Comparison of ENCODE assay signal across 22 cellular contexts in the genomic region with DNA sequence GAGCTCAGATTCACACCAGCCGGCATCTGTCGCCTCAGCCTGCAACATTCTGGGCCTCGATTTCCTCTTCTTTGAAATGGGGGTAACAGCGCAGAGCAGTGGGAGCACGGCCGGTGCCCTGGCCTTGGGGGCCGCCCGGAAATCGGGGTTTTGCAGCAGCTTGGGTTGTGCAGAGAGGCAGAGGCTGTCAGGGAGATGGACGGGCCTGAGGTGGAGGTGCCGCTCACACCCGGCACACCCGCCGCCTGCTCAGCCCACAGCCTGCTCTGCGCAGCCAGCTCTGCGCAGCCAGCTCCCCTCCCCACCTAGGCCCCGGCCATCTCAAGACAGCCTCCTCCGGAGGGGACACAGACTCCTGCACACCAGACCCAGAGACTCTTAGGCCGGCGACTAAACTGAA.
"Had no signal": no experiment of that assay in that cellular context is flagged by ENCODE, and none has a peak within 500 bp of the region (broad histone marks: within the 10 kb centered on the region; RNA-seq: fewer than 3 reads in every experiment).

No MANE protein-coding gene starts in this region.

- ATAC-seq: foreskin keratinocyte; gastroesophageal sphincter; heart left ventricle; left colon; lower lobe of right lung; pancreas; sciatic nerve; stimulated activated memory B cell treated with anti-CD40 and anti-IgM and Interleukin-4, amounts not matched to agents 10 μg/mL and 1 μg/mL and 100 μg/mL, for 72 hours; stimulated activated naive CD8-positive, alpha-beta T cell treated with anti-CD3 and anti-CD28 coated beads, Interleukin-15, Interleukin-2, amounts not matched to agents 100 U/mL and 50 U/mL, for 24 hours had no signal

- H3K4me1 ChIP-seq: colonic mucosa, pancreas had no signal

- H3K4me3 ChIP-seq: colonic mucosa, esophagus muscularis mucosa, gastroesophageal sphincter, heart left ventricle, hepatocyte, left ventricle myocardium inferior, lower lobe of right lung, pancreas, right atrium auricular region, smooth muscle cell, testis, tibial artery had no signal

- H3K27me3 ChIP-seq: colonic mucosa, esophagus muscularis mucosa, foreskin keratinocyte, gastroesophageal sphincter, heart left ventricle, hepatocyte, pancreas, right atrium auricular region, testis, tibial artery had no signal

- H3K9me3 ChIP-seq: colonic mucosa, esophagus muscularis mucosa, gastroesophageal sphincter, heart left ventricle, left ventricle myocardium inferior, lower lobe of right lung, pancreas, right atrium auricular region, testis, tibial artery had no signal

- H3K27ac ChIP-seq: colonic mucosa, esophagus muscularis mucosa, foreskin keratinocyte, gastroesophageal sphincter, hepatocyte, left ventricle myocardium inferior, lower lobe of right lung, pancreas, right atrium auricular region, testis, tibial artery had no signal

- DNase-seq: caudate nucleus; colonic mucosa; effector CD8-positive, alpha-beta T cell; foreskin keratinocyte; heart left ventricle; left colon; left ventricle myocardium inferior; lower lobe of right lung; nephron progenitor cell; pancreas; stimulated activated CD4-positive, alpha-beta T cell treated with anti-CD3 and anti-CD28 coated beads, Interleukin-4, amount 100 ng/mL, for 4 hours; stimulated activated naive CD8-positive, alpha-beta T cell treated with anti-CD3 and anti-CD28 coated beads, Interleukin-15, Interleukin-2, amounts not matched to agents 100 U/mL and 50 U/mL, for 24 hours; substantia nigra; testis; tibial artery had no signal

- H3K36me3 ChIP-seq: colonic mucosa, esophagus muscularis mucosa, gastroesophageal sphincter, heart left ventricle, left ventricle myocardium inferior, lower lobe of right lung, pancreas, right atrium auricular region, tibial artery had no signal

- H3K4me2 ChIP-seq: hepatocyte, smooth muscle cell had no signal

- H2AFZ ChIP-seq: hepatocyte had no signal
